ENCODE assay signal across 1 cellular context in the genomic region with DNA sequence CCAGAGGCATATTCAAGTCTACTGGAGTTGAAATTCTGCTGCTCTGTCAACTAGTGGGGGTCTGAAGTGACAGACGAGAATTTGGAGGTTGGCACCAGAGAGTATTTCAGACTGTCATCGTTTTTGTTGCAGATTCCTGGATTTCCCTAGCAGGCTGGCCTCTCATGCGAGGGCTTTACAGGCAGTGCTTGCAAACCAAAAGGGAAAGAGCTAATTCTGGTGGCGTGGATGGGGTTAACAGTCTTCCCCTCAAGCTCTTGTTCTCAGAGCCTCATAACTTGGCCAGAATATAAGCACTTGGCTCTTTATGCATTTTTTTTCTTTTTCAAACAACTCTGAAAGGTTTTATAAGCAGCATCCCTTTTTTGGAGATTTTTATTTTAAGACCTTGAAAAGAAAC.
TF ChIP-seq lines count a peak whose summit lies in the region.

A gene with protein sequence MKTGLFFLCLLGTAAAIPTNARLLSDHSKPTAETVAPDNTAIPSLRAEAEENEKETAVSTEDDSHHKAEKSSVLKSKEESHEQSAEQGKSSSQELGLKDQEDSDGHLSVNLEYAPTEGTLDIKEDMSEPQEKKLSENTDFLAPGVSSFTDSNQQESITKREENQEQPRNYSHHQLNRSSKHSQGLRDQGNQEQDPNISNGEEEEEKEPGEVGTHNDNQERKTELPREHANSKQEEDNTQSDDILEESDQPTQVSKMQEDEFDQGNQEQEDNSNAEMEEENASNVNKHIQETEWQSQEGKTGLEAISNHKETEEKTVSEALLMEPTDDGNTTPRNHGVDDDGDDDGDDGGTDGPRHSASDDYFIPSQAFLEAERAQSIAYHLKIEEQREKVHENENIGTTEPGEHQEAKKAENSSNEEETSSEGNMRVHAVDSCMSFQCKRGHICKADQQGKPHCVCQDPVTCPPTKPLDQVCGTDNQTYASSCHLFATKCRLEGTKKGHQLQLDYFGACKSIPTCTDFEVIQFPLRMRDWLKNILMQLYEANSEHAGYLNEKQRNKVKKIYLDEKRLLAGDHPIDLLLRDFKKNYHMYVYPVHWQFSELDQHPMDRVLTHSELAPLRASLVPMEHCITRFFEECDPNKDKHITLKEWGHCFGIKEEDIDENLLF (minus strand): TSS at position 190 of the 400 bp plus-strand sequence. CDS start 29,802 bp downstream, outside the sequence.

TF ChIP-seq in HEK293, 187 proteins besides CTCF, POLR2A, EP300 and RAD21 (continued from another document):
- TF ChIP-seq, protein P1, sequence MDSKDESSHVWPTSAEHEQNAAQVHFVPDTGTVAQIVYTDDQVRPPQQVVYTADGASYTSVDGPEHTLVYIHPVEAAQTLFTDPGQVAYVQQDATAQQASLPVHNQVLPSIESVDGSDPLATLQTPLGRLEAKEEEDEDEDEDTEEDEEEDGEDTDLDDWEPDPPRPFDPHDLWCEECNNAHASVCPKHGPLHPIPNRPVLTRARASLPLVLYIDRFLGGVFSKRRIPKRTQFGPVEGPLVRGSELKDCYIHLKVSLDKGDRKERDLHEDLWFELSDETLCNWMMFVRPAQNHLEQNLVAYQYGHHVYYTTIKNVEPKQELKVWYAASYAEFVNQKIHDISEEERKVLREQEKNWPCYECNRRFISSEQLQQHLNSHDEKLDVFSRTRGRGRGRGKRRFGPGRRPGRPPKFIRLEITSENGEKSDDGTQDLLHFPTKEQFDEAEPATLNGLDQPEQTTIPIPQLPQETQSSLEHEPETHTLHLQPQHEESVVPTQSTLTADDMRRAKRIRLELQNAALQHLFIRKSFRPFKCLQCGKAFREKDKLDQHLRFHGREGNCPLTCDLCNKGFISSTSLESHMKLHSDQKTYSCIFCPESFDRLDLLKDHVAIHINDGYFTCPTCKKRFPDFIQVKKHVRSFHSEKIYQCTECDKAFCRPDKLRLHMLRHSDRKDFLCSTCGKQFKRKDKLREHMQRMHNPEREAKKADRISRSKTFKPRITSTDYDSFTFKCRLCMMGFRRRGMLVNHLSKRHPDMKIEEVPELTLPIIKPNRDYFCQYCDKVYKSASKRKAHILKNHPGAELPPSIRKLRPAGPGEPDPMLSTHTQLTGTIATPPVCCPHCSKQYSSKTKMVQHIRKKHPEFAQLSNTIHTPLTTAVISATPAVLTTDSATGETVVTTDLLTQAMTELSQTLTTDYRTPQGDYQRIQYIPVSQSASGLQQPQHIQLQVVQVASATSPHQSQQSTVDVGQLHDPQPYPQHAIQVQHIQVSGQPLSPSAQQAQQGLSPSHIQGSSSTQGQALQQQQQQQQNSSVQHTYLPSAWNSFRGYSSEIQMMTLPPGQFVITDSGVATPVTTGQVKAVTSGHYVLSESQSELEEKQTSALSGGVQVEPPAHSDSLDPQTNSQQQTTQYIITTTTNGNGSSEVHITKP (tag by site-specific recombination; IDR thresholded peaks at IDR 0.05): peak; percentile 87
- TF ChIP-seq, protein P2, sequence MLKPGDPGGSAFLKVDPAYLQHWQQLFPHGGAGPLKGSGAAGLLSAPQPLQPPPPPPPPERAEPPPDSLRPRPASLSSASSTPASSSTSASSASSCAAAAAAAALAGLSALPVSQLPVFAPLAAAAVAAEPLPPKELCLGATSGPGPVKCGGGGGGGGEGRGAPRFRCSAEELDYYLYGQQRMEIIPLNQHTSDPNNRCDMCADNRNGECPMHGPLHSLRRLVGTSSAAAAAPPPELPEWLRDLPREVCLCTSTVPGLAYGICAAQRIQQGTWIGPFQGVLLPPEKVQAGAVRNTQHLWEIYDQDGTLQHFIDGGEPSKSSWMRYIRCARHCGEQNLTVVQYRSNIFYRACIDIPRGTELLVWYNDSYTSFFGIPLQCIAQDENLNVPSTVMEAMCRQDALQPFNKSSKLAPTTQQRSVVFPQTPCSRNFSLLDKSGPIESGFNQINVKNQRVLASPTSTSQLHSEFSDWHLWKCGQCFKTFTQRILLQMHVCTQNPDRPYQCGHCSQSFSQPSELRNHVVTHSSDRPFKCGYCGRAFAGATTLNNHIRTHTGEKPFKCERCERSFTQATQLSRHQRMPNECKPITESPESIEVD (tag by site-specific recombination; IDR thresholded peaks at IDR 0.05): no peak
- no peak for TF ChIP-seq HOXD13 (CRISPR knock-in tag; IDR thresholded peaks at IDR 0.05; ENCODE audit: borderline replicate concordance)
- peak; percentile 78; the same call in 1 of the 2 replicates for TF ChIP-seq ZSCAN16 (tag by site-specific recombination; IDR thresholded peaks at IDR 0.05)
- TF ChIP-seq ZNF549 (tag by site-specific recombination; IDR thresholded peaks at IDR 0.05): no peak
- no peak for TF ChIP-seq ZNF221 (tag by site-specific recombination; IDR thresholded peaks at IDR 0.05; ENCODE audit: borderline replicate concordance)
- TF ChIP-seq ZNF350 (tag by site-specific recombination; IDR thresholded peaks at IDR 0.05): no peak
- 0 out of 2 replicates have a peak, but pooled peaks have one; percentile 25 for TF ChIP-seq SCRT2 (tag by site-specific recombination; IDR thresholded peaks at IDR 0.05)
- TF ChIP-seq, protein P3, sequence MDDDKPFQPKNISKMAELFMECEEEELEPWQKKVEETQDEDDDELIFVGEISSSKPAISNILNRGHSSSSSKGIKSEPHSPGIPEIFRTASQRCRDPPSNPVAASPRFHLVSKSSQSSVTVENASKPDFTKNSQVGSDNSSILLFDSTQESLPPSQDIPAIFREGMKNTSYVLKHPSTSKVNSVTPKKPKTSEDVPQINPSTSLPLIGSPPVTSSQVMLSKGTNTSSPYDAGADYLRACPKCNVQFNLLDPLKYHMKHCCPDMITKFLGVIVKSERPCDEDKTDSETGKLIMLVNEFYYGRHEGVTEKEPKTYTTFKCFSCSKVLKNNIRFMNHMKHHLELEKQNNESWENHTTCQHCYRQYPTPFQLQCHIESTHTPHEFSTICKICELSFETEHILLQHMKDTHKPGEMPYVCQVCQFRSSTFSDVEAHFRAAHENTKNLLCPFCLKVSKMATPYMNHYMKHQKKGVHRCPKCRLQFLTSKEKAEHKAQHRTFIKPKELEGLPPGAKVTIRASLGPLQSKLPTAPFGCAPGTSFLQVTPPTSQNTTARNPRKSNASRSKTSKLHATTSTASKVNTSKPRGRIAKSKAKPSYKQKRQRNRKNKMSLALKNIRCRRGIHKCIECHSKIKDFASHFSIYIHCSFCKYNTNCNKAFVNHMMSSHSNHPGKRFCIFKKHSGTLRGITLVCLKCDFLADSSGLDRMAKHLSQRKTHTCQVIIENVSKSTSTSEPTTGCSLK (tag by site-specific recombination; IDR thresholded peaks at IDR 0.05): no peak
- TF ChIP-seq, protein P4, sequence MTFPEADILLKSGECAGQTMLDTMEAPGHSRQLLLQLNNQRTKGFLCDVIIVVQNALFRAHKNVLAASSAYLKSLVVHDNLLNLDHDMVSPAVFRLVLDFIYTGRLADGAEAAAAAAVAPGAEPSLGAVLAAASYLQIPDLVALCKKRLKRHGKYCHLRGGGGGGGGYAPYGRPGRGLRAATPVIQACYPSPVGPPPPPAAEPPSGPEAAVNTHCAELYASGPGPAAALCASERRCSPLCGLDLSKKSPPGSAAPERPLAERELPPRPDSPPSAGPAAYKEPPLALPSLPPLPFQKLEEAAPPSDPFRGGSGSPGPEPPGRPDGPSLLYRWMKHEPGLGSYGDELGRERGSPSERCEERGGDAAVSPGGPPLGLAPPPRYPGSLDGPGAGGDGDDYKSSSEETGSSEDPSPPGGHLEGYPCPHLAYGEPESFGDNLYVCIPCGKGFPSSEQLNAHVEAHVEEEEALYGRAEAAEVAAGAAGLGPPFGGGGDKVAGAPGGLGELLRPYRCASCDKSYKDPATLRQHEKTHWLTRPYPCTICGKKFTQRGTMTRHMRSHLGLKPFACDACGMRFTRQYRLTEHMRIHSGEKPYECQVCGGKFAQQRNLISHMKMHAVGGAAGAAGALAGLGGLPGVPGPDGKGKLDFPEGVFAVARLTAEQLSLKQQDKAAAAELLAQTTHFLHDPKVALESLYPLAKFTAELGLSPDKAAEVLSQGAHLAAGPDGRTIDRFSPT (tag by site-specific recombination; IDR thresholded peaks at IDR 0.05): no peak
- TF ChIP-seq ZNF501 (tag by site-specific recombination; IDR thresholded peaks at IDR 0.05): no peak
- TF ChIP-seq, protein P5, sequence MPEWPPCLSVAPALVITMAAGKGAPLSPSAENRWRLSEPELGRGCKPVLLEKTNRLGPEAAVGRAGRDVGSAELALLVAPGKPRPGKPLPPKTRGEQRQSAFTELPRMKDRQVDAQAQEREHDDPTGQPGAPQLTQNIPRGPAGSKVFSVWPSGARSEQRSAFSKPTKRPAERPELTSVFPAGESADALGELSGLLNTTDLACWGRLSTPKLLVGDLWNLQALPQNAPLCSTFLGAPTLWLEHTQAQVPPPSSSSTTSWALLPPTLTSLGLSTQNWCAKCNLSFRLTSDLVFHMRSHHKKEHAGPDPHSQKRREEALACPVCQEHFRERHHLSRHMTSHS (tag by site-specific recombination; IDR thresholded peaks at IDR 0.05): no peak
- TF ChIP-seq ZNF843 (tag by site-specific recombination; IDR thresholded peaks at IDR 0.05): no peak
